In the genomic region with DNA sequence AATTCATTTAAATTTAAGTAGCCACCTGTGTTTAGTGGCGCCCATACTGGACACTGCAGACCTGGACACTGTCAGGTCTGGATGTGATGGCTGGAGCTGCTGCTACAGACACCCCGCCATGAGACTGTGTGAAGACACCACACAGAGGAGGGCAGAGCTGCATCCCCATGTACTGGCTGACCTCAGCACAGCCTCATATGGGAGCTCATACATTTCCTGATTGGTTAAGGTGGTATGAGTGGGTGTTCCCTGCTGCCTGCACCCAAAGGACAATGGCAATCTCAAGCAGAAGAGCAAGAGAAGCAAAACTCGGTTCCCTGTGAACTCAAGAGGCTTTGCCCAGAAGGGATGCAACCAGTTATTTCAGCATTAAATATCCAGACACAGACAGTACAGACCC, we compare ENCODE assay signal across 1 cellular context.
TF ChIP-seq lines count a peak whose summit lies in the region.

No MANE protein-coding gene starts in this region.

TF ChIP-seq in H1, 55 proteins besides CTCF, POLR2A, EP300 and RAD21:
- TF ChIP-seq NANOG (IDR thresholded peaks at IDR 0.05; ENCODE audit: insufficient read depth, low read depth, low read length, poor library complexity, severe bottlenecking) (no peak), SIRT6 (IDR thresholded peaks at IDR 0.05; ENCODE audit: low read length) (no peak), RBBP5 (IDR thresholded peaks at IDR 0.05; ENCODE audit: borderline replicate concordance, low read depth, low read length) (no peak), YY1 (IDR thresholded peaks at IDR 0.05; ENCODE audit: low read depth, low read length) (no peak), CHD1 (IDR thresholded peaks at IDR 0.05; ENCODE audit: low read depth, low read length) (no peak), TEAD4 (IDR thresholded peaks at IDR 0.05; ENCODE audit: low read depth, low read length) (no peak), ASH2L (IDR thresholded peaks at IDR 0.05; ENCODE audit: low read length) (no peak), KDM4A (IDR thresholded peaks at IDR 0.05; ENCODE audit: low read depth, low read length, severe bottlenecking) (no peak)
TF ChIP-seq in H1: peak in this region for 0.
